10 cellular contexts compared by ENCODE assay signal in genomic region chr15:79432345-79433311, GRCh38. TPM values are rescaled to one million over a fixed set of nuclear protein-coding genes. Genes with fewer than 3 reads are reported as not detected.
DNase-seq lines count a peak whose midpoint lies in the region; ATAC-seq, FAIRE-seq and TF ChIP-seq lines count a peak whose summit lies in the region.
"Had no signal": no experiment of that assay in that cellular context is flagged by ENCODE, and none has a peak within 500 bp of the region (broad histone marks: within the 10 kb centered on the region; RNA-seq: fewer than 3 reads in every experiment).

No MANE protein-coding gene starts in this region.

- peak overlapping the region; percentile 74 for H3K4me3 ChIP-seq in GM23248
- H3K4me3 ChIP-seq: K562 had no signal

- no peaks in the 10 kb centered on the region for H3K79me2 ChIP-seq in GM23248 (ENCODE audit: insufficient read depth)

- H3K4me1 Mint-ChIP-seq in T-helper 17 cell, result peaks cover 11% of the 10 kb centered on the region

- H3K27ac Mint-ChIP-seq in T-helper 17 cell, result no peak overlapping the region

- FAIRE-seq in urothelium cell line (lab: Jason Lieb, UNC), result no peak
- FAIRE-seq: K562 had no signal

- peak overlapping the region; percentile 83 for H2AFZ ChIP-seq in GM23248

- no peaks in the 10 kb centered on the region for H3F3A ChIP-seq in GM23248 (ENCODE audit: insufficient read depth)

- peak overlapping the region; percentile 58 for H3K9ac ChIP-seq in GM23248

- H4K20me1 ChIP-seq in GM23248 (ENCODE audit: insufficient read depth), result no peaks in the 10 kb centered on the region

- peaks cover 77% of the 10 kb centered on the region for H3K27me3 Mint-ChIP-seq in T-helper 17 cell

- no peaks in the 10 kb centered on the region for H3K4me1 ChIP-seq in GM23248 (ENCODE audit: insufficient read depth)
- H3K4me1 ChIP-seq in foreskin keratinocyte, result no peaks in the 10 kb centered on the region

- H3K27me3 ChIP-seq in GM23248 (replicated peaks; ENCODE audit: insufficient read depth), result peaks cover 28% of the 10 kb centered on the region
- H3K27me3 ChIP-seq in foreskin keratinocyte, result peaks cover 88% of the 10 kb centered on the region

- no peak for TF ChIP-seq CTCF in foreskin keratinocyte (conservative IDR thresholded peaks at IDR 0.05)

- no peaks in the 10 kb centered on the region for H3K9me2 ChIP-seq in GM23248 (ENCODE audit: insufficient read depth)

- no peak overlapping the region for H3K27ac ChIP-seq in GM23248
- no peak overlapping the region for H3K27ac ChIP-seq in foreskin keratinocyte

- peak overlapping the region; percentile 45 for H3K4me3 Mint-ChIP-seq in T-helper 17 cell

- no peaks in the 10 kb centered on the region for H3K9me3 ChIP-seq in GM23248 (ENCODE audit: low read depth)
- no peaks in the 10 kb centered on the region for H3K9me3 ChIP-seq in T-helper 17 cell (ENCODE audit: control insufficient read depth, low read length, poor library complexity, severe bottlenecking)

- H3K36me3 Mint-ChIP-seq in T-helper 17 cell (ENCODE audit: low read depth), result peaks cover 6% of the 10 kb centered on the region

- DNase-seq in GM23248 (peak; percentile 42), T-helper 17 cell (no peak), foreskin keratinocyte (peak in 1 of 2 donors; percentile 24), retina (peak; percentile 82), urothelium cell line (ENCODE audit: low spot score) (no peak)
- DNase-seq: kidney glomerular epithelial cell had no signal

- WGBS in GM23248 (ENCODE audit: low coverage in 1 of 2, low lambda C conversion rate in 2 of 2, missing lambda C conversion rate in 2 of 2), 2 experiments, result 23 to 30% methylated on average over 58 to 86 of the region's 86 CpGs

- H3K36me3 ChIP-seq in GM23248 (ENCODE audit: low read depth), result no peaks in the 10 kb centered on the region

- in situ Hi-C loops in GM23248 (cut with MboI), result no loop called here

- ATAC-seq in T-helper 17 cell (no peak), foreskin keratinocyte (peak; percentile 41), HG02981 (IDR thresholded peaks at IDR 0.05; ENCODE audit: unreplicated experiment) (no peak), HG02870 (IDR thresholded peaks at IDR 0.05; ENCODE audit: unreplicated experiment) (no peak), GM21528 (IDR thresholded peaks at IDR 0.05; ENCODE audit: low FRiP score, unreplicated experiment) (no peak)

- peak overlapping the region; percentile 65 for H3K4me2 ChIP-seq in GM23248 (ENCODE audit: unreplicated experiment)

RNA-seq across cellular contexts. Expression of gene MINAR1, which starts 0.5 kb away (rescaled TPM):
- total RNA-seq in GM23248 (2014; rRNA removed; shearing (Covaris generic)), result 1.3 and 1.6 TPM in 2 replicates
- polyA plus RNA-seq in GM23248 (2016; fragmentation: Nextera tagmentation; extraction: Ambion mirVana) (0.25 and 0.28 TPM in 2 replicates), foreskin keratinocyte (0.03 and 0.06 TPM in 2 replicates)
- total RNA-seq in T-helper 17 cell (under 1 TPM; 0.37 to 0.40 TPM), foreskin keratinocyte (0.25 and 0.27 TPM in 2 replicates)

Comparison
In these comparisons a context has a peak if more than half of its experiments do, and no peak if none do; other contexts are left out.
1. DNase-seq: peak in GM23248 (single experiment) and retina (single experiment); none in T-helper 17 cell (0 of 3) and urothelium cell line (single experiment).